ENCODE assay signal across 23 cellular contexts in the genomic region with DNA sequence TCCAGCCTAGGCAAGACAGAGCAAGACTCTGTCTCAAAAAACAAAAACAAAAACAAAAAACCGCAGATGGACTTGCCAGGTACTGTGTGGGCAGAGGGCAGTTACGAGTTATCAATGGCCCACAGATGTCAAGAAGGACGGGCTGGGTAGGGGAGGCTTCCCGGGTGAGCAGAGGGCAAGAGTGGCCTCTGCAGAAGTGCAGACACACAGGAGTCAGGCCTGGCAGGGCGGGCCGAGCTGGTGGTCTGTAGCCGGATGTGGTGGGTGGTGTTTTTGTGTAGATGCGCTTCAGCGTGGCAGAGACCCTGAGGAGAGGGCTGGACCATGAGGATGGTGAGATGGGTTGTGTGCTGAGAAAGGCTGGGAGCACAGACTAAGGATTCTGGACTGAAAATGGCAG.
"Had no signal": no experiment of that assay in that cellular context is flagged by ENCODE, and none has a peak within 500 bp of the region (broad histone marks: within the 10 kb centered on the region; RNA-seq: fewer than 3 reads in every experiment).

No MANE protein-coding gene starts in this region.

- ATAC-seq: left cardiac atrium; left lobe of liver; left ventricle myocardium superior; mucosa of descending colon; naive thymus-derived CD4-positive, alpha-beta T cell; right lobe of liver; stimulated activated naive B cell treated with anti-CD40 and anti-IgM and Interleukin-4, amounts not matched to agents 10 μg/mL and 1 μg/mL and 100 μg/mL, for 72 hours; stimulated activated naive CD8-positive, alpha-beta T cell treated with anti-CD3 and anti-CD28 coated beads, Interleukin-15, Interleukin-2, amounts not matched to agents 100 U/mL and 50 U/mL, for 24 hours; upper lobe of right lung had no signal

- H3K36me3 Mint-ChIP-seq: memory B cell; naive thymus-derived CD4-positive, alpha-beta T cell; natural killer cell treated with Interleukin-12 subunit alpha and Interleukin-12 subunit beta and Interleukin-15 and Interleukin-18, amount 100 ng/mL, for 72 hours; stimulated activated naive B cell treated with anti-CD40 and anti-IgM and Interleukin-4, amounts not matched to agents 10 μg/mL and 1 μg/mL and 100 μg/mL, for 72 hours had no signal

- H3K4me1 Mint-ChIP-seq: memory B cell; naive thymus-derived CD4-positive, alpha-beta T cell; stimulated activated naive B cell treated with anti-CD40 and anti-IgM and Interleukin-4, amounts not matched to agents 10 μg/mL and 1 μg/mL and 100 μg/mL, for 72 hours had no signal

- H3K9me3 Mint-ChIP-seq: memory B cell; naive thymus-derived CD4-positive, alpha-beta T cell; natural killer cell treated with Interleukin-12 subunit alpha and Interleukin-12 subunit beta and Interleukin-15 and Interleukin-18, amount 100 ng/mL, for 72 hours; stimulated activated naive B cell treated with anti-CD40 and anti-IgM and Interleukin-4, amounts not matched to agents 10 μg/mL and 1 μg/mL and 100 μg/mL, for 72 hours had no signal

- H3K4me3 Mint-ChIP-seq: memory B cell; naive thymus-derived CD4-positive, alpha-beta T cell; natural killer cell treated with Interleukin-12 subunit alpha and Interleukin-12 subunit beta and Interleukin-15 and Interleukin-18, amount 100 ng/mL, for 72 hours; stimulated activated naive B cell treated with anti-CD40 and anti-IgM and Interleukin-4, amounts not matched to agents 10 μg/mL and 1 μg/mL and 100 μg/mL, for 72 hours had no signal

- H3K27ac Mint-ChIP-seq: memory B cell; naive thymus-derived CD4-positive, alpha-beta T cell; natural killer cell treated with Interleukin-12 subunit alpha and Interleukin-12 subunit beta and Interleukin-15 and Interleukin-18, amount 100 ng/mL, for 72 hours; progenitor cell of endocrine pancreas; stimulated activated naive B cell treated with anti-CD40 and anti-IgM and Interleukin-4, amounts not matched to agents 10 μg/mL and 1 μg/mL and 100 μg/mL, for 72 hours had no signal

- DNase-seq: hippocampal formation; kidney glomerular epithelial cell; left cardiac atrium; left ventricle myocardium superior; midbrain; mucosa of descending colon; naive thymus-derived CD4-positive, alpha-beta T cell; occipital lobe; right lobe of liver; stimulated activated CD4-positive, alpha-beta T cell treated with anti-CD3 and anti-CD28 coated beads, Interleukin-1b, Interleukin-23, amount 100 ng/mL, for 48 hours; stimulated activated CD4-positive, alpha-beta T cell treated with anti-CD3 and anti-CD28 coated beads, Interleukin-2, amount 100 ng/mL, for 48 hours; stimulated activated CD4-positive, alpha-beta T cell treated with anti-CD3 and anti-CD28 coated beads, Interleukin-4, amount 100 ng/mL, for 4 hours; stimulated activated CD8-positive, alpha-beta memory T cell treated with anti-CD3 and anti-CD28 coated beads, Interleukin-4, amount 100 ng/mL, for 48 hours; stimulated activated naive B cell treated with anti-CD40 and anti-IgM and Interleukin-4, amounts not matched to agents 10 μg/mL and 1 μg/mL and 100 μg/mL, for 72 hours; stimulated activated naive CD8-positive, alpha-beta T cell treated with anti-CD3 and anti-CD28 coated beads, Interleukin-15, Interleukin-2, amounts not matched to agents 100 U/mL and 50 U/mL, for 24 hours; stomach; tibial artery; trophoblast cell; upper lobe of right lung had no signal
